ENCODE assay signal across 8 cellular contexts in genomic region chr17:46822388-46822921, GRCh38. TPM values are rescaled to one million over a fixed set of nuclear protein-coding genes. Genes with fewer than 3 reads are reported as not detected.
DNase-seq lines count a peak whose midpoint lies in the region; ATAC-seq, FAIRE-seq and TF ChIP-seq lines count a peak whose summit lies in the region.

No MANE protein-coding gene starts in this region.

- H4K8ac ChIP-seq in neuronal stem cell (ENCODE audit: low read depth, low read length), result no peak overlapping the region

- H2BK12ac ChIP-seq in neuronal stem cell (ENCODE audit: low read length), result peak overlapping the region; percentile 67

- H3K36me3 ChIP-seq in K562 (ENCODE audit: control insufficient read depth, insufficient read depth, low read length) (no peaks in the 10 kb centered on the region), neuronal stem cell (replicated peaks in 1 of 2; ENCODE audit: control insufficient read depth in 2 of 2, insufficient read depth in 2 of 2, low read length in 2 of 2) (no peaks in the 10 kb centered on the region)

- no peak overlapping the region for H3K27ac ChIP-seq in K562 (ENCODE audit: extremely low read depth, low read depth, low read length)
- H3K27ac ChIP-seq in neuronal stem cell (replicated peaks; ENCODE audit: low read length), result no peak overlapping the region

- in situ Hi-C loops in K562 (cut with MboI), result loop anchor here (25.0 kb wide), 1 partner anchor 1235 kb away; no protein-coding TSS in a partner anchor

- H3K4me1 ChIP-seq in K562 (replicated peaks in 1 of 2; ENCODE audit: control insufficient read depth in 2 of 2, insufficient read depth in 2 of 2, low read length in 2 of 2) (peaks cover 15 to 48% of the 10 kb centered on the region in 2 experiments; a peak in 4 of 5 replicates), neuronal stem cell (ENCODE audit: control insufficient read depth in 2 of 2, insufficient read depth in 1 of 2, low read depth in 1 of 2, low read length in 2 of 2) (peaks cover 23 to 27% of the 10 kb centered on the region in 2 donors)

- BruUV-seq in K562 (replicated peaks; lab: Mats Ljungman, UMichigan), result no TSS peak

- peak overlapping the region; percentile 87 for H3K18ac ChIP-seq in neuronal stem cell (ENCODE audit: low read length)

- peak; percentile 59 for ATAC-seq in K562

- H2BK5ac ChIP-seq in neuronal stem cell (ENCODE audit: low read length), result no peak overlapping the region

- no peak for TF ChIP-seq POLR2A in K562 (conservative IDR thresholded peaks at IDR 0.05)

- H3K9me3 ChIP-seq in K562 (replicated peaks; ENCODE audit: control insufficient read depth, insufficient read depth, low read depth, low read length) (no peaks in the 10 kb centered on the region), neuronal stem cell (replicated peaks in 1 of 2; ENCODE audit: control insufficient read depth in 2 of 2, insufficient read depth in 1 of 2, low read depth in 1 of 2, low read length in 2 of 2) (peaks cover 0 to 13% of the 10 kb centered on the region in 2 donors)

- peak overlapping the region; percentile 77 for H3K23ac ChIP-seq in neuronal stem cell (ENCODE audit: low read depth, low read length, poor library complexity)

- no peak overlapping the region for H4K91ac ChIP-seq in neuronal stem cell (ENCODE audit: low read depth, low read length, poor library complexity)

- H2AK5ac ChIP-seq in neuronal stem cell (ENCODE audit: low read depth, low read length), result peak overlapping the region; percentile 71

- no peak overlapping the region for H3K4ac ChIP-seq in neuronal stem cell (ENCODE audit: low read length)

- peak; percentile 68 to 93 for TF ChIP-seq RAD21 in K562 (CRISPR knock-in tag; conservative IDR thresholded peaks at IDR 0.05 in 1 of 2, IDR thresholded peaks at IDR 0.05 in 1 of 2)

- POLR2A ChIA-PET in K562 (lab: Yijun Ruan, JAX), result no interaction called here

- 29% methylated on average over 34 of the region's 35 CpGs for WGBS in K562 (ENCODE audit: insufficient coverage, low coverage, missing lambda C conversion rate)
- no CpG with 5 or more reads among the region's 35 CpGs for WGBS in neuronal stem cell (ENCODE audit: extremely low coverage in 2 of 2, insufficient read length in 2 of 2, insufficient replicate concordance in 1 of 2), 2 donors

- H2BK120ac ChIP-seq in neuronal stem cell (ENCODE audit: low read depth, low read length), result peak overlapping the region; percentile 9

- no peak overlapping the region; the same call in 1 of the 2 replicates for H3K4me2 ChIP-seq in K562 (ENCODE audit: insufficient read depth, low read length)
- H3K4me2 ChIP-seq in neuronal stem cell (ENCODE audit: insufficient read depth, low read length, poor library complexity, severe bottlenecking), result no peak overlapping the region

- H3K79me2 ChIP-seq in K562 (ENCODE audit: control insufficient read depth, insufficient read depth, low read length), result no peaks in the 10 kb centered on the region

- TF ChIP-seq CTCF in GM10266 (IDR thresholded peaks at IDR 0.05; ENCODE audit: control insufficient read depth, insufficient read depth, low read depth, missing control alignments), result peak; percentile 70
- TF ChIP-seq CTCF in K562 (IDR thresholded peaks at IDR 0.05 in 2 of 3, conservative IDR thresholded peaks at IDR 0.05 in 1 of 3; ENCODE audit: insufficient read depth in 2 of 3, low read depth in 1 of 3, low read length in 3 of 3), result peak; percentile 79 to 94 (median 88)

- no peak overlapping the region for H3K4me3 ChIP-seq in K562
- H3K4me3 ChIP-seq in neuronal stem cell (ENCODE audit: low read length in 2 of 2), result no peak overlapping the region

- intact Hi-C loops in K562 (cut with micrococcal nuclease), result loop anchor here (1.0 kb wide), 1 partner anchor 40 kb away; no protein-coding TSS in a partner anchor

- peak overlapping the region in 1 of 2 experiments; percentile 19; a peak in 1 of 4 replicates for H3K9ac ChIP-seq in K562 (ENCODE audit: insufficient read depth in 1 of 2, low read depth in 2 of 2, low read length in 2 of 2)
- H3K9ac ChIP-seq in neuronal stem cell (ENCODE audit: low read depth, low read length, poor library complexity), result peak overlapping the region; percentile 30

- FAIRE-seq in K562 (lab: Jason Lieb, UNC), result peak; percentile 65
- FAIRE-seq in GM19239 (lab: Jason Lieb, UNC), result no peak

- TF ChIP-seq EP300 in K562 (IDR thresholded peaks at IDR 0.05; ENCODE audit: low read length), result no peak

- peak overlapping the region; percentile 65 for H2AFZ ChIP-seq in K562 (ENCODE audit: low read depth, low read length)
- no peak overlapping the region for H2AFZ ChIP-seq in neuronal stem cell (ENCODE audit: low read length)

- no peak overlapping the region for H3K14ac ChIP-seq in neuronal stem cell (ENCODE audit: low read length)

- no peaks in the 10 kb centered on the region for H3K27me3 ChIP-seq in K562 (ENCODE audit: control insufficient read depth in 2 of 2, insufficient read depth in 2 of 2, low read length in 2 of 2)
- H3K27me3 ChIP-seq in neuronal stem cell (ENCODE audit: control insufficient read depth in 3 of 3, insufficient read depth in 3 of 3, low read depth in 1 of 3, low read length in 3 of 3), result peaks cover 0 to 80% (median 40%) of the 10 kb centered on the region in 3 experiments

- no peak for DNase-seq in GM10266 (ENCODE audit: extremely low spot score)
- DNase-seq in NCI-H2171 treated with DMSO at 0.1 percent for 48 hours (lab: John Stamatoyannopoulos, UW), result peak; percentile 64
- DNase-seq in K562 (ENCODE audit: extremely low read depth in 1 of 4, low spot score in 3 of 4), result peak; percentile 72 to 75 (median 72)
- DNase-seq in neuronal stem cell (ENCODE audit: low spot score), result no peak
- no peak for DNase-seq in GM19239 (ENCODE audit: insufficient read length, low spot score)
- DNase-seq in HuH-7 (ENCODE audit: low spot score), result no peak
- no peak for DNase-seq in SKM-1 treated with dmso at 0.1 percent for 144 hours (lab: John Stamatoyannopoulos, UW; ENCODE audit: unreplicated experiment)
- no peak for DNase-seq in NCI-H128 (lab: John Stamatoyannopoulos, UW; ENCODE audit: unreplicated experiment)

- H3K79me1 ChIP-seq in neuronal stem cell (ENCODE audit: low read depth, low read length), result no peaks in the 10 kb centered on the region

- H4K20me1 ChIP-seq in K562 (replicated peaks; ENCODE audit: control insufficient read depth, insufficient read depth, low read length), result no peaks in the 10 kb centered on the region; the same call in 1 of the 2 replicates

- no peak overlapping the region for H2BK15ac ChIP-seq in neuronal stem cell (ENCODE audit: low read length)

- CTCF ChIA-PET in K562 (lab: Yijun Ruan, JAX; ENCODE audit: low intra/inter-chr PET ratio), result no interaction called here

- H3K9me1 ChIP-seq in K562 (ENCODE audit: control insufficient read depth, insufficient read depth, low read length), result no peaks in the 10 kb centered on the region

TF ChIP-seq in K562, 482 proteins besides CTCF, POLR2A, EP300 and RAD21 (continues in another document):
- TF ChIP-seq NFE2L1 (tag; IDR thresholded peaks at IDR 0.05; ENCODE audit: borderline replicate concordance, low read depth) (no peak), THRAP3 (IDR thresholded peaks at IDR 0.05; ENCODE audit: borderline replicate concordance) (no peak), HDAC8 (tag; IDR thresholded peaks at IDR 0.05) (no peak)
- TF ChIP-seq, protein P1, sequence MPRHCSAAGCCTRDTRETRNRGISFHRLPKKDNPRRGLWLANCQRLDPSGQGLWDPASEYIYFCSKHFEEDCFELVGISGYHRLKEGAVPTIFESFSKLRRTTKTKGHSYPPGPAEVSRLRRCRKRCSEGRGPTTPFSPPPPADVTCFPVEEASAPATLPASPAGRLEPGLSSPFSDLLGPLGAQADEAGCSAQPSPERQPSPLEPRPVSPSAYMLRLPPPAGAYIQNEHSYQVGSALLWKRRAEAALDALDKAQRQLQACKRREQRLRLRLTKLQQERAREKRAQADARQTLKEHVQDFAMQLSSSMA (CRISPR knock-in tag; IDR thresholded peaks at IDR 0.05), result no peak

RNA-seq across cellular contexts. Expression of gene WNT3, which starts 4.0 kb away (rescaled TPM):
- 8.1 and 10.9 TPM in 2 replicates for total RNA-seq in K562 (2011; cell fraction: chromatin; rRNA removed; ENCODE audit: low replicate concordance)
- 6.1 and 6.8 TPM in 2 replicates for total RNA-seq in K562 (2011; cell fraction: nucleolus; rRNA removed)
- total RNA-seq in K562 (2011; cell fraction: nucleoplasm; rRNA removed), result 7.8 and 8.3 TPM in 2 replicates
- 1.5 and 2.9 TPM in 2 replicates for total RNA-seq in K562 (2014; rRNA removed)
- total RNA-seq in K562 (2014; rRNA removed; fragmentation: Illumina TruSeq; extraction: Trizol), result 2.2 and 2.4 TPM in 2 replicates
- 2.6 and 2.8 TPM in 2 replicates for total RNA-seq in K562 (2015; rRNA removed; fragmentation: Illumina TruSeq; extraction: Trizol)
- 2.7 and 3.5 TPM in 2 replicates for total RNA-seq in K562 (2021)
- 5.9 and 6.1 TPM in 2 replicates for polyA plus RNA-seq in K562 (2011; rRNA removed)
- 3.4 and 3.9 TPM in 2 replicates for polyA plus RNA-seq in K562 (2011; cell fraction: cytosol; rRNA removed)
- 18.0 and 19.7 TPM in 2 replicates for polyA plus RNA-seq in K562 (2011; cell fraction: nucleus; rRNA removed)
- 2.5 and 2.8 TPM in 2 replicates for polyA plus RNA-seq in K562 (2012)
- polyA plus RNA-seq in K562 (2014; fragmentation: Illumina TruSeq; extraction: Trizol), result 3.2 and 3.6 TPM in 2 replicates
- 1 to 10 TPM; 2.1 to 3.5 TPM for polyA plus RNA-seq in K562 (2014; fragmentation: Nextera tagmentation; extraction: Ambion mirVana)
- 2.5 and 3.3 TPM in 2 replicates for polyA plus RNA-seq in K562 (2014; rRNA removed)
- 2.9 and 3.6 TPM in 2 replicates for polyA minus RNA-seq in K562 (2011; rRNA and poly(A)+ RNA removed)
- polyA minus RNA-seq in K562 (2011; cell fraction: cytosol; rRNA and poly(A)+ RNA removed), result 2.0 and 2.4 TPM in 2 replicates
- polyA minus RNA-seq in K562 (2011; cell fraction: nucleus; rRNA and poly(A)+ RNA removed), result 2.6 and 2.7 TPM in 2 replicates
- 6.1 TPM for polyA plus RNA-seq in neuronal stem cell (2013, experiment 1 of 2)
- polyA plus RNA-seq in neuronal stem cell (2013, experiment 2 of 2), result 6.0 TPM

RNA-seq across cellular contexts. Expression of gene WNT9B, which starts 28.9 kb away (rescaled TPM):
- not detected in 2 replicates for total RNA-seq in K562 (2011; cell fraction: chromatin; rRNA removed; ENCODE audit: low replicate concordance)
- not detected in 2 replicates for total RNA-seq in K562 (2011; cell fraction: nucleolus; rRNA removed)
- not detected in 2 replicates for total RNA-seq in K562 (2011; cell fraction: nucleoplasm; rRNA removed)
- not detected in 2 replicates for total RNA-seq in K562 (2014; rRNA removed)
- not detected in 2 replicates for total RNA-seq in K562 (2014; rRNA removed; fragmentation: Illumina TruSeq; extraction: Trizol)
- total RNA-seq in K562 (2015; rRNA removed; fragmentation: Illumina TruSeq; extraction: Trizol), result not detected in 2 replicates
- not detected in 2 replicates for total RNA-seq in K562 (2021)
- not detected in 2 replicates for polyA plus RNA-seq in K562 (2011; rRNA removed)
- not detected in 2 replicates for polyA plus RNA-seq in K562 (2011; cell fraction: cytosol; rRNA removed)
- not detected in 2 replicates for polyA plus RNA-seq in K562 (2011; cell fraction: nucleus; rRNA removed)
- not detected in 2 replicates for polyA plus RNA-seq in K562 (2012)
- polyA plus RNA-seq in K562 (2014; fragmentation: Illumina TruSeq; extraction: Trizol), result not detected in 2 replicates
- polyA plus RNA-seq in K562 (2014; fragmentation: Nextera tagmentation; extraction: Ambion mirVana), result not detected
- not detected in 2 replicates for polyA plus RNA-seq in K562 (2014; rRNA removed)
- polyA minus RNA-seq in K562 (2011; rRNA and poly(A)+ RNA removed), result not detected in 2 replicates
- not detected in 2 replicates for polyA minus RNA-seq in K562 (2011; cell fraction: cytosol; rRNA and poly(A)+ RNA removed)
- not detected in 2 replicates for polyA minus RNA-seq in K562 (2011; cell fraction: nucleus; rRNA and poly(A)+ RNA removed)
- polyA plus RNA-seq in neuronal stem cell (2013, experiment 1 of 2), result not detected
- polyA plus RNA-seq in neuronal stem cell (2013, experiment 2 of 2), result not detected

Comparison
In these comparisons a context has a peak if more than half of its experiments do, and no peak if none do; other contexts are left out.
1. DNase-seq: peak in NCI-H2171 treated with DMSO at 0.1 percent for 48 hours (single experiment) and K562 (4 of 4); none in GM10266 (single experiment), neuronal stem cell (single experiment), GM19239 (single experiment), HuH-7 (single experiment), SKM-1 treated with dmso at 0.1 percent for 144 hours (single experiment) and NCI-H128 (single experiment).